Comparison of ENCODE assay signal across 17 cellular contexts in genomic region chr6:26602262-26602661, GRCh38.
"Had no signal": no experiment of that assay in that cellular context is flagged by ENCODE, and none has a peak within 500 bp of the region (broad histone marks: within the 10 kb centered on the region; RNA-seq: fewer than 3 reads in every experiment).

No MANE protein-coding gene starts in this region.

- DNase-seq: Kasumi-1, MM.1S, NCI-H1092 treated with DMSO at 0.1 percent for 48 hours, NCI-H1436, NCI-H187, NCI-H2029, NCI-H2081 treated with DMSO at 0.1 percent for 48 hours, NCI-H2171, NCI-H226, NCI-H446, NCI-H510A, NCI-H524 treated with DMSO at 0.1 percent for 48 hours, NCI-H69, NCI-H774, RPMI8226, SHP77, SK-N-SH had no signal
